Comparison of ENCODE assay signal across 8 cellular contexts in the genomic region with DNA sequence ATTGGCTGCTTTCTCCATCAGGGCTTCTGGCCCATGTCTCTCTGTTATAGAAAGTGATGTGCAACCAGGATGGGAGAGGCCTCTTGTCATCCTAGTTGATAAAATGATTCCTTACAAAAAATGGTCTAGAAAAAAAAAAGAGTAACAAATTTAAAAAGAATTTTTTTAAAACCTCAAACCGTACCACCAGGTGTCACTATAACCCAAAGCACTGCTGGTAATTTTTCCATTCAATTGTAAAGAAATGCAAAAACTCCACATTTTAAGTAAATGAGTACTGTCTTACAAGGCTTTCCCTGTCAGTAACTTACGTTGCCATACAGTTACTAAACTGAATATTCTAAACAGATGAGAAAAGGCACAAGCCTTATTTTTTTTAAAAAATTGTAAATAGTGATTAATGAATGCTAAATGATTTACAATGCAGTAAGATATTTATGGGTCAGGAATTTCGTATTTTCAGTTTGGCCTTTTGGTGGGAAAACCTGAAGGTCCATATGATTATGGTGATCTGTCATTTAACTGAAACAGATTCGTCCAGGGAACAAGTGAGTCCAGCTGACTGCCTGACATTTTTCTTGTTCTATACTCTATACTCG.
DNase-seq lines count a peak whose midpoint lies in the region; ATAC-seq and TF ChIP-seq lines count a peak whose summit lies in the region.

No MANE protein-coding gene starts in this region.

- 39 to 47% (median 46%) methylated on average over 5 of the region's 5 CpGs for WGBS in stomach, 5 donors

- TF ChIP-seq EP300 in stomach (IDR thresholded peaks at IDR 0.05): no peak

- H3K4me2 ChIP-seq in BLaER1 (peak overlapping the region; percentile 41), GM23338 (no peak overlapping the region; the same call in 1 of the 2 replicates), fibroblast of lung (ENCODE audit: extremely low read depth, insufficient read depth, low read length) (no peak overlapping the region)

- H3K27ac ChIP-seq in BLaER1 (0 out of 2 replicates have a peak overlapping the region, but pooled peaks have one; percentile 24), GM23338 (ENCODE audit: low read depth) (no peak overlapping the region), fibroblast of lung (ENCODE audit: insufficient read depth, low read length) (no peak overlapping the region), stomach (no peak overlapping the region)

- H3K27me3 Mint-ChIP-seq in GM23338 (ENCODE audit: insufficient read depth, low read depth, poor library complexity): no peaks in the 10 kb centered on the region
- peaks cover 7% of the 10 kb centered on the region for H3K27me3 Mint-ChIP-seq in activated T-helper 2 cell treated with anti-CD3 and anti-CD28 coated beads, Interferon-gamma antibody, Interleukin-2, Interleukin-4, amounts not matched to agents 10 μg/mL and 5 μg/mL and 100 μg/mL, durations not matched to agents 14 hours and 24 hours and 36 hours (ENCODE audit: low read depth)

- peaks cover 29% of the 10 kb centered on the region for H3K4me1 Mint-ChIP-seq in GM23338
- H3K4me1 Mint-ChIP-seq in activated T-helper 2 cell treated with anti-CD3 and anti-CD28 coated beads, Interferon-gamma antibody, Interleukin-2, Interleukin-4, amounts not matched to agents 10 μg/mL and 5 μg/mL and 100 μg/mL, durations not matched to agents 14 hours and 24 hours and 36 hours (ENCODE audit: low read depth): peaks cover 1% of the 10 kb centered on the region

- no peak overlapping the region for H3K4me3 Mint-ChIP-seq in GM23338
- H3K4me3 Mint-ChIP-seq in activated T-helper 2 cell treated with anti-CD3 and anti-CD28 coated beads, Interferon-gamma antibody, Interleukin-2, Interleukin-4, amounts not matched to agents 10 μg/mL and 5 μg/mL and 100 μg/mL, durations not matched to agents 14 hours and 24 hours and 36 hours (ENCODE audit: low read depth): no peak overlapping the region

- no peaks in the 10 kb centered on the region for H3K36me3 ChIP-seq in BLaER1
- no peaks in the 10 kb centered on the region for H3K36me3 ChIP-seq in GM23338 (ENCODE audit: insufficient read depth)
- H3K36me3 ChIP-seq in fibroblast of lung (ENCODE audit: control insufficient read depth, insufficient read depth, low read length): no peaks in the 10 kb centered on the region
- H3K36me3 ChIP-seq in stomach: peaks cover 0 to 7% (median 0%) of the 10 kb centered on the region in 4 donors

- H2AFZ ChIP-seq in GM23338 (no peak overlapping the region), fibroblast of lung (ENCODE audit: low read length) (no peak overlapping the region)

- H3F3A ChIP-seq in GM23338 (replicated peaks; ENCODE audit: low read depth): no peaks in the 10 kb centered on the region

- peak; percentile 62 to 80 for TF ChIP-seq CTCF in GM23338 (conservative IDR thresholded peaks at IDR 0.05; ENCODE audit: low read depth in 2 of 2)
- TF ChIP-seq CTCF in fibroblast of lung (conservative IDR thresholded peaks at IDR 0.05 in 1 of 2, IDR thresholded peaks at IDR 0.05 in 1 of 2; ENCODE audit: low read depth in 1 of 2, low read length in 2 of 2): peak; percentile 37 to 54
- TF ChIP-seq CTCF in stomach (IDR thresholded peaks at IDR 0.05): peak in 5 of 7 experiments; percentile 23 to 65 (median 56)

- H3K27me3 ChIP-seq in BLaER1 (no peaks in the 10 kb centered on the region), GM23338 (ENCODE audit: insufficient read depth) (no peaks in the 10 kb centered on the region), fibroblast of lung (ENCODE audit: control insufficient read depth, insufficient read depth, low read length) (no peaks in the 10 kb centered on the region), stomach (no peaks in the 10 kb centered on the region)

- no peaks in the 10 kb centered on the region for H3K9me3 Mint-ChIP-seq in GM23338
- no peaks in the 10 kb centered on the region for H3K9me3 Mint-ChIP-seq in activated T-helper 2 cell treated with anti-CD3 and anti-CD28 coated beads, Interferon-gamma antibody, Interleukin-2, Interleukin-4, amounts not matched to agents 10 μg/mL and 5 μg/mL and 100 μg/mL, durations not matched to agents 14 hours and 24 hours and 36 hours

- no peaks in the 10 kb centered on the region for H3K9me2 ChIP-seq in GM23338 (ENCODE audit: insufficient read depth)

- no peaks in the 10 kb centered on the region for H4K20me1 ChIP-seq in BLaER1
- no peaks in the 10 kb centered on the region for H4K20me1 ChIP-seq in GM23338 (replicated peaks; ENCODE audit: insufficient read depth)
- no peaks in the 10 kb centered on the region for H4K20me1 ChIP-seq in fibroblast of lung (ENCODE audit: control insufficient read depth, extremely low read depth, insufficient read depth, low read length)

- TF ChIP-seq POLR2A in stomach (IDR thresholded peaks at IDR 0.05): no peak

- no peak overlapping the region for H3K4me3 ChIP-seq in BLaER1
- no peak overlapping the region for H3K4me3 ChIP-seq in GM23338
- no peak overlapping the region for H3K4me3 ChIP-seq in fibroblast of lung (replicated peaks in 1 of 4; ENCODE audit: control extremely low read depth in 1 of 4, insufficient read depth in 1 of 4, low read depth in 3 of 4, low read length in 4 of 4)
- H3K4me3 ChIP-seq in stomach: no peak overlapping the region

- H3K79me2 ChIP-seq in GM23338 (replicated peaks; ENCODE audit: insufficient read depth) (no peaks in the 10 kb centered on the region), fibroblast of lung (ENCODE audit: control insufficient read depth, insufficient read depth, low read length) (no peaks in the 10 kb centered on the region)

- no peak overlapping the region for H3K27ac Mint-ChIP-seq in GM23338
- H3K27ac Mint-ChIP-seq in activated T-helper 2 cell treated with anti-CD3 and anti-CD28 coated beads, Interferon-gamma antibody, Interleukin-2, Interleukin-4, amounts not matched to agents 10 μg/mL and 5 μg/mL and 100 μg/mL, durations not matched to agents 14 hours and 24 hours and 36 hours: no peak overlapping the region

- intact Hi-C loops in stomach (cut with DNase I; ENCODE audit: low total_unique reads): loop anchor here (5.0 kb wide), 1 partner anchor 128 kb away; no protein-coding TSS in a partner anchor
- intact Hi-C loops in activated T-helper 2 cell treated with anti-CD3 and anti-CD28 coated beads, Interferon-gamma antibody, Interleukin-2, Interleukin-4, amounts not matched to agents 10 μg/mL and 5 μg/mL and 100 μg/mL, durations not matched to agents 14 hours and 24 hours and 36 hours (cut with micrococcal nuclease): loop anchor here (2.0 kb wide), 1 partner anchor 701 kb away; no protein-coding TSS in a partner anchor

- H3K4me1 ChIP-seq in BLaER1 (peaks cover 68% of the 10 kb centered on the region), GM23338 (ENCODE audit: insufficient read depth) (peaks cover 19% of the 10 kb centered on the region), fibroblast of lung (ENCODE audit: control insufficient read depth, extremely low read depth, insufficient read depth, low read length) (peaks cover 4% of the 10 kb centered on the region), stomach (peaks cover 5 to 52% (median 27%) of the 10 kb centered on the region in 4 donors)

- DNase-seq in GM23338 (ENCODE audit: low spot score): peak; percentile 77
- DNase-seq in RKO (ENCODE audit: low spot score): peak; percentile 49
- peak; percentile 49 to 81 for DNase-seq in fibroblast of lung (ENCODE audit: low read depth in 2 of 2)
- no peak for DNase-seq in stomach
- DNase-seq in activated T-helper 2 cell treated with anti-CD3 and anti-CD28 coated beads, Interferon-gamma antibody, Interleukin-2, Interleukin-4, amounts not matched to agents 10 μg/mL and 5 μg/mL and 100 μg/mL, durations not matched to agents 14 hours and 24 hours and 36 hours (ENCODE audit: low spot score): no peak

- no peaks in the 10 kb centered on the region for H3K36me3 Mint-ChIP-seq in GM23338 (ENCODE audit: low read depth)
- no peaks in the 10 kb centered on the region for H3K36me3 Mint-ChIP-seq in activated T-helper 2 cell treated with anti-CD3 and anti-CD28 coated beads, Interferon-gamma antibody, Interleukin-2, Interleukin-4, amounts not matched to agents 10 μg/mL and 5 μg/mL and 100 μg/mL, durations not matched to agents 14 hours and 24 hours and 36 hours (ENCODE audit: low read depth)

- H3K9ac ChIP-seq in BLaER1: no peak overlapping the region
- H3K9ac ChIP-seq in fibroblast of lung (ENCODE audit: insufficient read depth, low read length): no peak overlapping the region

- H3K9me3 ChIP-seq in BLaER1: no peaks in the 10 kb centered on the region
- no peaks in the 10 kb centered on the region for H3K9me3 ChIP-seq in fibroblast of lung (ENCODE audit: control insufficient read depth, insufficient read depth, low read depth, low read length)
- H3K9me3 ChIP-seq in stomach: no peaks in the 10 kb centered on the region

- no peak for ATAC-seq in GM23338
- ATAC-seq in HG02840 (IDR thresholded peaks at IDR 0.05; ENCODE audit: low FRiP score, unreplicated experiment): no peak
- no peak for ATAC-seq in HG02981 (IDR thresholded peaks at IDR 0.05; ENCODE audit: unreplicated experiment)

TF ChIP-seq in GM23338, 12 proteins besides CTCF, POLR2A, EP300 and RAD21:
- TF ChIP-seq REST (IDR thresholded peaks at IDR 0.05; ENCODE audit: unreplicated experiment) (no peak), NANOG (IDR thresholded peaks at IDR 0.05; ENCODE audit: borderline replicate concordance) (no peak), ZNF331 (CRISPR knock-in tag; IDR thresholded peaks at IDR 0.05; ENCODE audit: low read depth) (no peak)

Comparison
In these comparisons a context has a peak if more than half of its experiments do, and no peak if none do; other contexts are left out.
1. DNase-seq: peak in GM23338 (single experiment), RKO (single experiment) and fibroblast of lung (2 of 2); none in stomach (single experiment) and activated T-helper 2 cell treated with anti-CD3 and anti-CD28 coated beads, Interferon-gamma antibody, Interleukin-2, Interleukin-4, amounts not matched to agents 10 μg/mL and 5 μg/mL and 100 μg/mL, durations not matched to agents 14 hours and 24 hours and 36 hours (single experiment).
2. Peak in every context shown above with its lines, with median percentiles within 50 percentile points of each other: CTCF ChIP-seq.